In genomic region chr5:132263548-132264261, GRCh38 we compare ENCODE assay signal across 8 cellular contexts. TPM values are rescaled to one million over a fixed set of nuclear protein-coding genes. Genes with fewer than 3 reads are reported as not detected.
A peak's percentile ranks its signal among the peaks of the same experiment; 100 is the strongest.
DNase-seq lines count a peak whose midpoint lies in the region; ATAC-seq and TF ChIP-seq lines count a peak whose summit lies in the region.

No MANE protein-coding gene starts in this region.

- H3K27ac Mint-ChIP-seq in osteocyte (ENCODE audit: unreplicated experiment), result peak overlapping the region; percentile 96

- no peak overlapping the region for H3K4me3 Mint-ChIP-seq in osteocyte (ENCODE audit: unreplicated experiment)

- DNase-seq in AG20443 (ENCODE audit: low spot score) (peak; percentile 89), LHCN-M2 (ENCODE audit: low read depth) (peak; percentile 95), ecto neural progenitor cell (ENCODE audit: low spot score) (peak; percentile 38), osteocyte (ENCODE audit: extremely low spot score, unreplicated experiment) (peak; percentile 49), RPMI8226 (no peak), NCI-H526 (lab: John Stamatoyannopoulos, UW) (no peak), globus pallidus (ENCODE audit: low spot score) (no peak)

- H3K36me3 Mint-ChIP-seq in osteocyte (ENCODE audit: unreplicated experiment), result peaks cover 25% of the 10 kb centered on the region

- no peaks in the 10 kb centered on the region for H3K9me3 Mint-ChIP-seq in osteocyte (ENCODE audit: unreplicated experiment)

- TF ChIP-seq CTCF in osteocyte (IDR thresholded peaks at IDR 0.05), result no peak

- H3K4me1 Mint-ChIP-seq in osteocyte (ENCODE audit: unreplicated experiment), result peaks cover 56% of the 10 kb centered on the region

- ATAC-seq in HG03442 (IDR thresholded peaks at IDR 0.05; ENCODE audit: unreplicated experiment), result no peak

- H3K27me3 Mint-ChIP-seq in osteocyte (ENCODE audit: unreplicated experiment), result no peaks in the 10 kb centered on the region

RNA-seq across cellular contexts. Expression of gene PDLIM4, which starts 6.2 kb away (rescaled TPM):
- total RNA-seq in LHCN-M2 (2014; rRNA removed), result 149 and 153 TPM in 2 replicates
- polyA plus RNA-seq in LHCN-M2 (2012), result 202 TPM
- 42.7 and 47.8 TPM in 2 replicates for total RNA-seq in osteocyte

RNA-seq across cellular contexts. Expression of gene SLC22A4, which starts 30.5 kb away (rescaled TPM):
- total RNA-seq in LHCN-M2 (2014; rRNA removed) (5.6 and 8.3 TPM in 2 replicates), osteocyte (1.4 and 2.5 TPM in 2 replicates)
- polyA plus RNA-seq in LHCN-M2 (2012), result 7.8 TPM

RNA-seq across cellular contexts. Expression of gene P4HA2, which starts 36.1 kb away (rescaled TPM):
- total RNA-seq in LHCN-M2 (2014; rRNA removed), result 200 and 217 TPM in 2 replicates
- polyA plus RNA-seq in LHCN-M2 (2012), result 300 TPM
- total RNA-seq in osteocyte, result 104 and 117 TPM in 2 replicates

Comparison
In these comparisons a context has a peak if more than half of its experiments do, and no peak if none do; other contexts are left out.
1. DNase-seq: peak in AG20443 (single experiment), LHCN-M2 (single experiment), ecto neural progenitor cell (single experiment) and osteocyte (single experiment); none in RPMI8226 (single experiment), NCI-H526 (0 of 2) and globus pallidus (single experiment).